ENCODE assay signal across 12 cellular contexts in the genomic region with DNA sequence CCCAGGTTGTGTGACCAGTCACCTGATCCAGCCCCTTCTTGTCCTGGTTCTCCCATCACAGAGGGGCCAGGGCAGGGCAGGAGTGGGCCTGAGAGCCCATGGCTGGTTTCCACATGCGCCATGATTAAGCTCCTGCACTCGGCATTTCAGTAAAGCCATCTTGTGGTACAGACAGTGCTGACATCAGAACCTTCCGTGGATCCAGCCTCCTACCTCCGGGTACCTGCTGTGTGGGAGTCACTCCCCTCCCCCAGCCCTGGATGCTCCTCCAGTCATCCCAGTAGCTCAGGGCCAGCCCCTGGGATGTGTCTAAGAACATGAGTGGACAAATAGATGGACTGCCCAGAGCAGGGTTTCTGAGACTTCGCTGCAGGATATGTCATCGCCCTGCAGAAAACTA. TPM values are rescaled to one million over a fixed set of nuclear protein-coding genes. Genes with fewer than 3 reads are reported as not detected.
"Had no signal": no experiment of that assay in that cellular context is flagged by ENCODE, and none has a peak within 500 bp of the region (broad histone marks: within the 10 kb centered on the region; RNA-seq: fewer than 3 reads in every experiment).

No MANE protein-coding gene starts in this region.

- DNase-seq: activated CD4-positive, alpha-beta T cell treated with anti-CD3 and anti-CD28 coated beads for 4 hours; activated CD8-positive, alpha-beta memory T cell treated with anti-CD3 and anti-CD28 coated beads, Interleukin-2, amount 50 U/mL, for 4 hours; activated CD8-positive, alpha-beta T cell treated with anti-CD3 and anti-CD28 coated beads, Interleukin-2, amount 10 ng/mL, durations not matched to agents 7 days and 5 days; activated gamma-delta T cell; activated T-cell treated with anti-CD3 and anti-CD28 coated beads, Interleukin-2, amount 50 U/mL, for 72 hours; kidney glomerular epithelial cell; T-helper 2 cell; thyroid gland had no signal

- H3K27me3 ChIP-seq: brain microvascular endothelial cell, thyroid gland, vagina had no signal

- H3K4me3 ChIP-seq: lung, thyroid gland, vagina had no signal

- H3K9me3 ChIP-seq: thyroid gland, vagina had no signal

- H3K27ac ChIP-seq: brain microvascular endothelial cell, thyroid gland, vagina had no signal

RNA-seq across cellular contexts. Expression of a gene that starts 22.1 kb away (rescaled TPM):
- total RNA-seq: pulmonary artery endothelial cell had no signal
